ENCODE assay signal across 21 cellular contexts in genomic region chr20:14234666-14235295, GRCh38.
DNase-seq lines count a peak whose midpoint lies in the region; ATAC-seq, FAIRE-seq and TF ChIP-seq lines count a peak whose summit lies in the region.
"Had no signal": no experiment of that assay in that cellular context is flagged by ENCODE, and none has a peak within 500 bp of the region (broad histone marks: within the 10 kb centered on the region; RNA-seq: fewer than 3 reads in every experiment).

No MANE protein-coding gene starts in this region.

- no peak overlapping the region for H3K4me3 ChIP-seq in breast epithelium
- no peak overlapping the region for H3K4me3 ChIP-seq in astrocyte (ENCODE audit: insufficient read depth, low read depth, low read length)
- H3K4me3 ChIP-seq in foreskin fibroblast (ENCODE audit: low read depth in 1 of 2, low read length in 2 of 2) = no peak overlapping the region
- H3K4me3 ChIP-seq: dorsolateral prefrontal cortex had no signal

- no peak for TF ChIP-seq POLR2A in breast epithelium (IDR thresholded peaks at IDR 0.05)

- H3K36me3 Mint-ChIP-seq in MCF 10A (ENCODE audit: insufficient read depth, unreplicated experiment) = no peaks in the 10 kb centered on the region
- H3K36me3 Mint-ChIP-seq in astrocyte (ENCODE audit: low read depth, unreplicated experiment) = no peaks in the 10 kb centered on the region
- H3K36me3 Mint-ChIP-seq in natural killer cell = no peaks in the 10 kb centered on the region
- H3K36me3 Mint-ChIP-seq: naive thymus-derived CD8-positive, alpha-beta T cell had no signal

- intact Hi-C loops in MCF 10A (cut with micrococcal nuclease) (loop anchor here (5.0 kb wide), 1 partner anchor 53 kb away; no protein-coding TSS in a partner anchor), breast epithelium (cut with DNase I; ENCODE audit: low total_unique reads) (no loop called here), natural killer cell (cut with micrococcal nuclease) (no loop called here)

- peak overlapping the region; percentile 44 for H3K4me2 ChIP-seq in astrocyte (ENCODE audit: low read length)

- H4K20me1 ChIP-seq in astrocyte (ENCODE audit: insufficient read depth, low read length) = no peaks in the 10 kb centered on the region

- DNase-seq in MCF 10A (ENCODE audit: unreplicated experiment) = peak; percentile 59
- DNase-seq in breast epithelium (ENCODE audit: low spot score in 2 of 2) = no peak
- DNase-seq in astrocyte (ENCODE audit: low read depth) = peak; percentile 67
- peak; percentile 39 to 71 for DNase-seq in foreskin fibroblast
- peak; percentile 12 for DNase-seq in urothelium cell line (ENCODE audit: low spot score)
- no peak for DNase-seq in natural killer cell
- no peak for DNase-seq in hippocampal formation (lab: John Stamatoyannopoulos, UW)
- DNase-seq: 8988T; dorsolateral prefrontal cortex; Karpas-422; left colon; naive thymus-derived CD8-positive, alpha-beta T cell; NCI-H2029; NCI-H82; right cardiac atrium; SHP77 treated with DMSO at 0.1 percent for 48 hours; T1000 had no signal

- no peaks in the 10 kb centered on the region for H3K36me3 ChIP-seq in breast epithelium
- no peaks in the 10 kb centered on the region for H3K36me3 ChIP-seq in astrocyte (ENCODE audit: insufficient read depth, low read length)

- H2AFZ ChIP-seq in astrocyte (ENCODE audit: low read depth, low read length) = no peak overlapping the region

- FAIRE-seq in astrocyte (lab: Jason Lieb, UNC) (no peak), urothelium cell line (lab: Jason Lieb, UNC) (no peak)

- H3K27ac Mint-ChIP-seq in MCF 10A (ENCODE audit: low read depth, unreplicated experiment) (peak overlapping the region; percentile 8), astrocyte (ENCODE audit: unreplicated experiment) (peak overlapping the region; percentile 41), natural killer cell (no peak overlapping the region)
- H3K27ac Mint-ChIP-seq: activated T-helper 1 cell treated with anti-CD3 and anti-CD28 coated beads, Interleukin-12 subunit alpha, Interleukin-12 subunit beta, Interleukin-2, Interleukin-4 antibody, amounts not matched to agents 30 ng/mL and 10 ng/mL and 1 ng/mL, durations not matched to agents 14 hours and 24 hours and 36 hours; naive thymus-derived CD8-positive, alpha-beta T cell; stimulated activated naive CD8-positive, alpha-beta T cell treated with anti-CD3 and anti-CD28 coated beads, Interleukin-15, Interleukin-2, amounts not matched to agents 100 ng/mL and 50 ng/mL, for 24 hours had no signal

- ATAC-seq in natural killer cell (no peak), HG03571 (IDR thresholded peaks at IDR 0.05; ENCODE audit: unreplicated experiment) (no peak)
- ATAC-seq: HCT116; left colon; naive thymus-derived CD8-positive, alpha-beta T cell; right cardiac atrium had no signal

- H3K27me3 ChIP-seq in breast epithelium = no peaks in the 10 kb centered on the region
- H3K27me3 ChIP-seq in astrocyte (ENCODE audit: insufficient read depth, low read length) = no peaks in the 10 kb centered on the region
- H3K27me3 ChIP-seq: dorsolateral prefrontal cortex had no signal

- H3K4me3 Mint-ChIP-seq in MCF 10A (ENCODE audit: unreplicated experiment) = no peak overlapping the region
- H3K4me3 Mint-ChIP-seq in astrocyte (ENCODE audit: unreplicated experiment) = no peak overlapping the region
- H3K4me3 Mint-ChIP-seq in natural killer cell = no peak overlapping the region
- H3K4me3 Mint-ChIP-seq: activated T-helper 1 cell treated with anti-CD3 and anti-CD28 coated beads, Interleukin-12 subunit alpha, Interleukin-12 subunit beta, Interleukin-2, Interleukin-4 antibody, amounts not matched to agents 30 ng/mL and 10 ng/mL and 1 ng/mL, durations not matched to agents 14 hours and 24 hours and 36 hours; naive thymus-derived CD8-positive, alpha-beta T cell; stimulated activated naive CD8-positive, alpha-beta T cell treated with anti-CD3 and anti-CD28 coated beads, Interleukin-15, Interleukin-2, amounts not matched to agents 100 ng/mL and 50 ng/mL, for 24 hours had no signal

- H3K79me2 ChIP-seq in astrocyte (ENCODE audit: insufficient read depth, low read length) = no peaks in the 10 kb centered on the region

- no peaks in the 10 kb centered on the region for H3K9me3 Mint-ChIP-seq in MCF 10A (ENCODE audit: unreplicated experiment)
- H3K9me3 Mint-ChIP-seq in astrocyte (ENCODE audit: unreplicated experiment) = no peaks in the 10 kb centered on the region
- peaks cover 11 to 13% of the 10 kb centered on the region in 2 donors for H3K9me3 Mint-ChIP-seq in natural killer cell

- H3K9ac ChIP-seq in astrocyte (ENCODE audit: low read length) = no peak overlapping the region

- H3K9me3 ChIP-seq in breast epithelium (no peaks in the 10 kb centered on the region), astrocyte (ENCODE audit: insufficient read depth, low read depth, low read length) (no peaks in the 10 kb centered on the region)

- H3K27me3 Mint-ChIP-seq in MCF 10A (ENCODE audit: insufficient read depth, unreplicated experiment) (no peaks in the 10 kb centered on the region), astrocyte (ENCODE audit: low read depth, unreplicated experiment) (no peaks in the 10 kb centered on the region), natural killer cell (ENCODE audit: low read depth in 2 of 2) (no peaks in the 10 kb centered on the region)
- H3K27me3 Mint-ChIP-seq: naive thymus-derived CD8-positive, alpha-beta T cell; stimulated activated naive CD8-positive, alpha-beta T cell treated with anti-CD3 and anti-CD28 coated beads, Interleukin-15, Interleukin-2, amounts not matched to agents 100 ng/mL and 50 ng/mL, for 24 hours had no signal

- H3K4me1 ChIP-seq in breast epithelium (no peaks in the 10 kb centered on the region), astrocyte (ENCODE audit: insufficient read depth, low read length) (no peaks in the 10 kb centered on the region)

- no TSS peak for BruUV-seq in MCF 10A (replicated peaks; lab: Mats Ljungman, UMichigan)

- H3K4me1 Mint-ChIP-seq in MCF 10A (ENCODE audit: insufficient read depth, unreplicated experiment) (peaks cover 15% of the 10 kb centered on the region), astrocyte (ENCODE audit: low read depth, unreplicated experiment) (peaks cover 12% of the 10 kb centered on the region), natural killer cell (no peaks in the 10 kb centered on the region)
- H3K4me1 Mint-ChIP-seq: naive thymus-derived CD8-positive, alpha-beta T cell had no signal

- POLR2A ChIA-PET in MCF 10A (lab: Yijun Ruan, JAX) = interaction anchor here (0.7 to 2.6 kb wide), 18 partner anchors 9 to 610 kb away, joined by 3 to 13 read pairs (median 4); partner anchors contain the start of gene FLRT3

- TF ChIP-seq CTCF in MCF 10A (IDR thresholded peaks at IDR 0.05; ENCODE audit: unreplicated experiment) (no peak), breast epithelium (IDR thresholded peaks at IDR 0.05) (no peak), astrocyte (IDR thresholded peaks at IDR 0.05; ENCODE audit: insufficient read depth, low read depth, low read length) (no peak), foreskin fibroblast (IDR thresholded peaks at IDR 0.05; ENCODE audit: low read depth, low read length) (no peak), natural killer cell (IDR thresholded peaks at IDR 0.05) (no peak)

- CTCF ChIA-PET in MCF 10A (lab: Yijun Ruan, JAX) = interaction anchor here (1.0 kb wide), 1 partner anchor 15 kb away, joined by 5 read pairs; no protein-coding TSS in a partner anchor

- H3K27ac ChIP-seq in breast epithelium (no peak overlapping the region), astrocyte (ENCODE audit: low read depth, low read length) (peak overlapping the region; percentile 7)
- H3K27ac ChIP-seq: dorsolateral prefrontal cortex had no signal

Comparison
In these comparisons a context has a peak if more than half of its experiments do, and no peak if none do; other contexts are left out.
1. DNase-seq: peak in MCF 10A (single experiment), astrocyte (single experiment), foreskin fibroblast (2 of 2) and urothelium cell line (single experiment); none in breast epithelium (0 of 2), natural killer cell (single experiment) and hippocampal formation (0 of 2).
2. H3K27ac Mint-ChIP-seq: peak in MCF 10A (single experiment) and astrocyte (single experiment); none in natural killer cell (0 of 2).